16 cellular contexts compared by ENCODE assay signal in genomic region chr12:54329756-54330155, GRCh38. TPM values are rescaled to one million over a fixed set of nuclear protein-coding genes. Genes with fewer than 3 reads are reported as not detected.
A peak's percentile ranks its signal among the peaks of the same experiment; 100 is the strongest.
DNase-seq lines count a peak whose midpoint lies in the region; ATAC-seq, FAIRE-seq and TF ChIP-seq lines count a peak whose summit lies in the region.
"Had no signal": no experiment of that assay in that cellular context is flagged by ENCODE, and none has a peak within 500 bp of the region (broad histone marks: within the 10 kb centered on the region; RNA-seq: fewer than 3 reads in every experiment).

No MANE protein-coding gene starts in this region.

- WGBS in HepG2 (ENCODE audit: low lambda C conversion rate): 79% methylated on average over 4 of the region's 5 CpGs
- WGBS in upper lobe of left lung, 2 donors: 77 to 83% methylated on average over 5 of the region's 5 CpGs

- H3K27me3 Mint-ChIP-seq in stimulated activated naive CD8-positive, alpha-beta T cell treated with anti-CD3 and anti-CD28 coated beads, Interleukin-15, Interleukin-2, amounts not matched to agents 100 ng/mL and 50 ng/mL, for 24 hours: no peaks in the 10 kb centered on the region
- H3K27me3 Mint-ChIP-seq in stimulated activated naive CD8-positive, alpha-beta T cell treated with anti-CD3 and anti-CD28 coated beads, Interleukin-15, amount 100 ng/mL, for 72 hours: no peaks in the 10 kb centered on the region
- no peaks in the 10 kb centered on the region for H3K27me3 Mint-ChIP-seq in T-cell

- peaks cover 61% of the 10 kb centered on the region for H3K4me1 Mint-ChIP-seq in stimulated activated naive CD8-positive, alpha-beta T cell treated with anti-CD3 and anti-CD28 coated beads, Interleukin-15, Interleukin-2, amounts not matched to agents 100 ng/mL and 50 ng/mL, for 24 hours (ENCODE audit: low read depth)
- peaks cover 53% of the 10 kb centered on the region for H3K4me1 Mint-ChIP-seq in stimulated activated naive CD8-positive, alpha-beta T cell treated with anti-CD3 and anti-CD28 coated beads, Interleukin-15, amount 100 ng/mL, for 72 hours
- H3K4me1 Mint-ChIP-seq in T-cell: peaks cover 66 to 74% (median 66%) of the 10 kb centered on the region in 3 donors

- TF ChIP-seq CTCF in HepG2 (CRISPR knock-in tag; IDR thresholded peaks at IDR 0.05): no peak
- TF ChIP-seq CTCF in upper lobe of left lung (IDR thresholded peaks at IDR 0.05): no peak
- no peak for TF ChIP-seq CTCF in upper lobe of right lung (IDR thresholded peaks at IDR 0.05)

- BruUV-seq in HepG2 (replicated peaks; lab: Mats Ljungman, UMichigan): no TSS peak

- H3K4me3 Mint-ChIP-seq in stimulated activated naive CD8-positive, alpha-beta T cell treated with anti-CD3 and anti-CD28 coated beads, Interleukin-15, Interleukin-2, amounts not matched to agents 100 ng/mL and 50 ng/mL, for 24 hours: no peak overlapping the region
- no peak overlapping the region for H3K4me3 Mint-ChIP-seq in stimulated activated naive CD8-positive, alpha-beta T cell treated with anti-CD3 and anti-CD28 coated beads, Interleukin-15, amount 100 ng/mL, for 72 hours
- no peak overlapping the region for H3K4me3 Mint-ChIP-seq in T-cell

- H3K27me3 ChIP-seq in HepG2 (ENCODE audit: control insufficient read depth in 1 of 2, insufficient read depth in 2 of 2, low read length in 2 of 2) (no peaks in the 10 kb centered on the region; a peak in 1 of 5 replicates), upper lobe of left lung (no peaks in the 10 kb centered on the region), upper lobe of right lung (no peaks in the 10 kb centered on the region)

- H3K9me3 ChIP-seq in HepG2 (ENCODE audit: low read length) (no peaks in the 10 kb centered on the region), upper lobe of left lung (no peaks in the 10 kb centered on the region), upper lobe of right lung (no peaks in the 10 kb centered on the region)

- in situ Hi-C loops in HepG2 (cut with HindIII; ENCODE audit: extremely low pct_ligation_motif_present, low pct_unique_long_range_greater_than_20kb): loop anchor here (5.0 kb wide), 1 partner anchor 47 kb away; the partner anchor contains the start of genes CBX5 and HNRNPA1

- ATAC-seq in stimulated activated naive CD8-positive, alpha-beta T cell treated with anti-CD3 and anti-CD28 coated beads, Interleukin-15, amount 100 ng/mL, for 72 hours: no peak
- ATAC-seq in T-cell (replicated peaks in 1 of 4) (no peak), HepG2 (no peak), upper lobe of left lung (ENCODE audit: low FRiP score in 2 of 2) (no peak), Right ventricle myocardium inferior (no peak), upper lobe of right lung (no peak)

- H4K20me1 ChIP-seq in HepG2 (ENCODE audit: insufficient read depth, low read length): no peaks in the 10 kb centered on the region

- TF ChIP-seq EP300 in HepG2 (IDR thresholded peaks at IDR 0.05; ENCODE audit: low read depth in 2 of 2, low read length in 2 of 2) (peak in 1 of 2 experiments; percentile 31; a peak in 1 of 4 replicates), HepG2 (CRISPR knock-in tag; IDR thresholded peaks at IDR 0.05; ENCODE audit: borderline replicate concordance) (no peak), upper lobe of left lung (IDR thresholded peaks at IDR 0.05) (no peak)

- DNase-seq in stimulated activated naive CD8-positive, alpha-beta T cell treated with anti-CD3 and anti-CD28 coated beads, Interleukin-15, amount 100 ng/mL, for 72 hours: no peak
- no peak for DNase-seq in T-cell
- peak; percentile 20 for DNase-seq in HepG2 (ENCODE audit: low spot score)
- no peak for DNase-seq in upper lobe of left lung
- DNase-seq in GM19239 (ENCODE audit: insufficient read length, low spot score): no peak
- no peak for DNase-seq in Right ventricle myocardium inferior (ENCODE audit: missing footprints)
- DNase-seq in upper lobe of right lung: no peak
- DNase-seq: anterior cingulate cortex; GF-D8; head of caudate nucleus; posterior cingulate gyrus; stimulated activated CD4-positive, alpha-beta T cell treated with anti-CD3 and anti-CD28 coated beads, Interleukin-4, amount 100 ng/mL, for 1 hour; stimulated activated naive CD4-positive, alpha-beta T cell had no signal

- CTCF ChIA-PET in T-cell (lab: Charles Lee): no interaction called here
- CTCF ChIA-PET in HepG2 (lab: Yijun Ruan, JAX; ENCODE audit: low intra/inter-chr PET ratio, low total read pairs): no interaction called here

- TF ChIP-seq POLR2A in HepG2 (IDR thresholded peaks at IDR 0.05; ENCODE audit: insufficient read depth in 1 of 2, low read depth in 2 of 2, low read length in 2 of 2): no peak
- no peak for TF ChIP-seq POLR2A in upper lobe of left lung (IDR thresholded peaks at IDR 0.05)

- no peak for FAIRE-seq in HepG2 (lab: Jason Lieb, UNC)
- FAIRE-seq in GM19239 (lab: Jason Lieb, UNC): no peak
- FAIRE-seq: endometrium had no signal

- no peak for TF ChIP-seq RAD21 in HepG2 (CRISPR knock-in tag; IDR thresholded peaks at IDR 0.05)

- POLR2A ChIA-PET in T-cell (lab: Charles Lee): interaction anchor here in 1 of 2 donors (0.7 kb wide), 1 partner anchor 1680 kb away, joined by 3 read pairs; no protein-coding TSS in a partner anchor
- POLR2A ChIA-PET in HepG2 (lab: Yijun Ruan, JAX): interaction anchor here (1.5 to 3.5 kb wide), 3 partner anchors 23 to 49 kb away, joined by 4 to 41 read pairs (median 11); partner anchors contain the start of genes CBX5 and HNRNPA1

- H3K4me3 ChIP-seq in HepG2 (replicated peaks in 1 of 3; ENCODE audit: insufficient read depth in 1 of 3, low read depth in 2 of 3, low read length in 3 of 3) (no peak overlapping the region), upper lobe of left lung (no peak overlapping the region), upper lobe of right lung (no peak overlapping the region)

- peaks cover 0 to 1% of the 10 kb centered on the region in 2 experiments; a peak in 2 of 5 replicates for H3K36me3 ChIP-seq in HepG2 (replicated peaks in 1 of 2; ENCODE audit: control insufficient read depth in 1 of 2, insufficient read depth in 2 of 2, low read length in 2 of 2)
- H3K36me3 ChIP-seq in upper lobe of left lung: peaks cover 0 to 11% (median 0%) of the 10 kb centered on the region in 4 donors
- H3K36me3 ChIP-seq in upper lobe of right lung: no peaks in the 10 kb centered on the region

- H3K27ac Mint-ChIP-seq in stimulated activated naive CD8-positive, alpha-beta T cell treated with anti-CD3 and anti-CD28 coated beads, Interleukin-15, Interleukin-2, amounts not matched to agents 100 ng/mL and 50 ng/mL, for 24 hours: peak overlapping the region; percentile 11
- H3K27ac Mint-ChIP-seq in stimulated activated naive CD8-positive, alpha-beta T cell treated with anti-CD3 and anti-CD28 coated beads, Interleukin-15, amount 100 ng/mL, for 72 hours: peak overlapping the region in 1 of 2 donors; percentile 76
- H3K27ac Mint-ChIP-seq in T-cell: peak overlapping the region; percentile 92

- peaks cover 39% of the 10 kb centered on the region for H3K79me2 ChIP-seq in HepG2 (ENCODE audit: insufficient read depth, low read length)

- intact Hi-C loops in HepG2 (cut with micrococcal nuclease; ENCODE audit: unreplicated experiment) (loop anchor here (2.0 kb wide), 1 partner anchor 23 kb away; no protein-coding TSS in a partner anchor), Right ventricle myocardium inferior (cut with DNase I) (no loop called here), upper lobe of right lung (cut with DNase I) (no loop called here)

- H3K4me1 ChIP-seq in HepG2 (ENCODE audit: insufficient read depth, low read length): peaks cover 65% of the 10 kb centered on the region
- peaks cover 54 to 93% (median 58%) of the 10 kb centered on the region in 4 donors for H3K4me1 ChIP-seq in upper lobe of left lung
- H3K4me1 ChIP-seq in upper lobe of right lung: peaks cover 46% of the 10 kb centered on the region

- H3K27ac ChIP-seq in HepG2 (ENCODE audit: extremely low read length, insufficient read depth, low read length): peak overlapping the region; percentile 92
- H3K27ac ChIP-seq in upper lobe of left lung: peak overlapping the region in 3 of 4 donors; percentile 6 to 70 (median 32)
- H3K27ac ChIP-seq in upper lobe of right lung: no peak overlapping the region

- H3K9me3 Mint-ChIP-seq in stimulated activated naive CD8-positive, alpha-beta T cell treated with anti-CD3 and anti-CD28 coated beads, Interleukin-15, Interleukin-2, amounts not matched to agents 100 ng/mL and 50 ng/mL, for 24 hours: no peaks in the 10 kb centered on the region
- H3K9me3 Mint-ChIP-seq in stimulated activated naive CD8-positive, alpha-beta T cell treated with anti-CD3 and anti-CD28 coated beads, Interleukin-15, amount 100 ng/mL, for 72 hours: no peaks in the 10 kb centered on the region
- H3K9me3 Mint-ChIP-seq in T-cell: no peaks in the 10 kb centered on the region

- H2AFZ ChIP-seq in HepG2 (ENCODE audit: low read length): no peak overlapping the region

- H3K4me2 ChIP-seq in HepG2 (ENCODE audit: low read depth, low read length): peak overlapping the region; percentile 67; the same call in 1 of the 2 replicates

- H3K36me3 Mint-ChIP-seq in stimulated activated naive CD8-positive, alpha-beta T cell treated with anti-CD3 and anti-CD28 coated beads, Interleukin-15, Interleukin-2, amounts not matched to agents 100 ng/mL and 50 ng/mL, for 24 hours (ENCODE audit: low read depth): peaks cover 5% of the 10 kb centered on the region
- H3K36me3 Mint-ChIP-seq in T-cell: peaks cover 3% of the 10 kb centered on the region

- peak overlapping the region; percentile 69; the same call in 1 of the 2 replicates for H3K9ac ChIP-seq in HepG2 (ENCODE audit: insufficient read depth, low read depth, low read length)

RNA-seq across cellular contexts. Expression of gene COPZ1, which starts 4.8 kb away (rescaled TPM):
- total RNA-seq in T-cell (10 to 100 TPM; 60.4 to 81.3 (median 74.8) TPM), HepG2 (2016; rRNA removed; fragmentation: Illumina TruSeq; extraction: Trizol) (125 and 201 TPM in 2 replicates), upper lobe of left lung (100 to 1,000 TPM in 3 of 6 donors, 10 to 100 TPM in 3; 55.5 to 132 (median 96.7) TPM), Right ventricle myocardium inferior (130 TPM), upper lobe of right lung (125 TPM)
- 20.4 and 22.6 TPM in 2 replicates for total RNA-seq in HepG2 (2016; cell fraction: cytosol; rRNA removed; fragmentation: Illumina TruSeq; extraction: Trizol; ENCODE audit: low read depth)
- 123 and 217 TPM in 2 replicates for total RNA-seq in HepG2 (2016; cell fraction: insoluble cytoplasmic fraction; rRNA removed; fragmentation: Illumina TruSeq; extraction: Trizol)
- total RNA-seq in HepG2 (2016; cell fraction: membrane; rRNA removed; fragmentation: Illumina TruSeq; extraction: Trizol): 45.5 and 48.0 TPM in 2 replicates
- 42.3 and 53.2 TPM in 2 replicates for total RNA-seq in HepG2 (2016; cell fraction: nucleus; rRNA removed; fragmentation: Illumina TruSeq; extraction: Trizol)
- 134 and 184 TPM in 2 replicates for polyA plus RNA-seq in HepG2 (2011; rRNA removed)
- polyA plus RNA-seq in HepG2 (2011; cell fraction: cytosol; rRNA removed): 121 and 141 TPM in 2 replicates
- 41.8 and 48.0 TPM in 2 replicates for polyA plus RNA-seq in HepG2 (2011; cell fraction: nucleus; rRNA removed)
- 118 and 217 TPM in 2 replicates for polyA plus RNA-seq in HepG2 (2012)
- 37.1 and 37.6 TPM in 2 replicates for polyA plus RNA-seq in HepG2 (2016; cell fraction: cytosol; fragmentation: Illumina TruSeq; extraction: Trizol; ENCODE audit: low read depth)
- 312 and 355 TPM in 2 replicates for polyA plus RNA-seq in HepG2 (2016; cell fraction: insoluble cytoplasmic fraction; fragmentation: Illumina TruSeq; extraction: Trizol; ENCODE audit: low read depth)
- 61.8 and 63.8 TPM in 2 replicates for polyA plus RNA-seq in HepG2 (2016; cell fraction: membrane; fragmentation: Illumina TruSeq; extraction: Trizol; ENCODE audit: low read depth)
- polyA plus RNA-seq in HepG2 (2016; cell fraction: nucleus; fragmentation: Illumina TruSeq; extraction: Trizol; ENCODE audit: insufficient read depth, low read depth): 112 and 113 TPM in 2 replicates
- polyA minus RNA-seq in HepG2 (2011; rRNA and poly(A)+ RNA removed; ENCODE audit: low replicate concordance): 102 and 206 TPM in 2 replicates
- 105 and 134 TPM in 2 replicates for polyA minus RNA-seq in HepG2 (2011; cell fraction: cytosol; rRNA and poly(A)+ RNA removed)
- 37.2 and 53.7 TPM in 2 replicates for polyA minus RNA-seq in HepG2 (2011; cell fraction: nucleus; rRNA and poly(A)+ RNA removed)

RNA-seq across cellular contexts. Expression of gene NFE2, which starts 28.9 kb away (rescaled TPM):
- total RNA-seq in T-cell (1 to 10 TPM in 2 of 5 donors, under 1 TPM in 3; 0.58 to 1.5 (median 0.95) TPM), HepG2 (2016; rRNA removed; fragmentation: Illumina TruSeq; extraction: Trizol) (7.8 and 8.5 TPM in 2 replicates), upper lobe of left lung (10 to 100 TPM in 2 of 6 donors, 1 to 10 TPM in 4; 2.7 to 16.8 (median 9.3) TPM), Right ventricle myocardium inferior (1.1 TPM), upper lobe of right lung (7.5 TPM)
- total RNA-seq in HepG2 (2016; cell fraction: cytosol; rRNA removed; fragmentation: Illumina TruSeq; extraction: Trizol; ENCODE audit: low read depth): 2.9 and 3.4 TPM in 2 replicates
- total RNA-seq in HepG2 (2016; cell fraction: insoluble cytoplasmic fraction; rRNA removed; fragmentation: Illumina TruSeq; extraction: Trizol): 7.5 and 8.1 TPM in 2 replicates
- total RNA-seq in HepG2 (2016; cell fraction: membrane; rRNA removed; fragmentation: Illumina TruSeq; extraction: Trizol): 6.2 and 6.6 TPM in 2 replicates
- total RNA-seq in HepG2 (2016; cell fraction: nucleus; rRNA removed; fragmentation: Illumina TruSeq; extraction: Trizol): 5.7 and 6.3 TPM in 2 replicates
- polyA plus RNA-seq in HepG2 (2011; rRNA removed): 4.1 and 4.5 TPM in 2 replicates
- polyA plus RNA-seq in HepG2 (2011; cell fraction: cytosol; rRNA removed): 2.5 and 3.0 TPM in 2 replicates
- polyA plus RNA-seq in HepG2 (2011; cell fraction: nucleus; rRNA removed): 3.5 and 3.8 TPM in 2 replicates
- 1.3 and 1.8 TPM in 2 replicates for polyA plus RNA-seq in HepG2 (2012)
- 1.9 and 3.1 TPM in 2 replicates for polyA plus RNA-seq in HepG2 (2016; cell fraction: cytosol; fragmentation: Illumina TruSeq; extraction: Trizol; ENCODE audit: low read depth)
- polyA plus RNA-seq in HepG2 (2016; cell fraction: insoluble cytoplasmic fraction; fragmentation: Illumina TruSeq; extraction: Trizol; ENCODE audit: low read depth): 10.3 and 10.9 TPM in 2 replicates
- polyA plus RNA-seq in HepG2 (2016; cell fraction: membrane; fragmentation: Illumina TruSeq; extraction: Trizol; ENCODE audit: low read depth): 3.7 and 4.5 TPM in 2 replicates
- polyA plus RNA-seq in HepG2 (2016; cell fraction: nucleus; fragmentation: Illumina TruSeq; extraction: Trizol; ENCODE audit: insufficient read depth, low read depth): 11.6 and 14.3 TPM in 2 replicates
- polyA minus RNA-seq in HepG2 (2011; rRNA and poly(A)+ RNA removed; ENCODE audit: low replicate concordance): 1.7 and 3.8 TPM in 2 replicates
- 0.49 and 2.3 TPM in 2 replicates for polyA minus RNA-seq in HepG2 (2011; cell fraction: cytosol; rRNA and poly(A)+ RNA removed)
- polyA minus RNA-seq in HepG2 (2011; cell fraction: nucleus; rRNA and poly(A)+ RNA removed): 1.0 and 1.7 TPM in 2 replicates
- total RNA-seq: T-helper 2 cell treated with Interferon-gamma antibody and Interleukin-4, amounts not matched to agents 100 ng/mL and 5 ng/mL, for 36 hours had no signal

RNA-seq across cellular contexts. Expression of gene GPR84, which starts 34.5 kb away (rescaled TPM):
- total RNA-seq in T-cell (not detected), HepG2 (2016; rRNA removed; fragmentation: Illumina TruSeq; extraction: Trizol) (not detected in 2 replicates), upper lobe of left lung (1 to 10 TPM in 3 of 6 donors, under 1 TPM in 1, not detected in 2; 0.39 to 2.1 (median 1.1) TPM), Right ventricle myocardium inferior (0.22 TPM), upper lobe of right lung (0.96 TPM)
- total RNA-seq in HepG2 (2016; cell fraction: cytosol; rRNA removed; fragmentation: Illumina TruSeq; extraction: Trizol; ENCODE audit: low read depth): not detected in 2 replicates
- not detected in 2 replicates for total RNA-seq in HepG2 (2016; cell fraction: insoluble cytoplasmic fraction; rRNA removed; fragmentation: Illumina TruSeq; extraction: Trizol)
- not detected in 2 replicates for total RNA-seq in HepG2 (2016; cell fraction: membrane; rRNA removed; fragmentation: Illumina TruSeq; extraction: Trizol)
- not detected in 2 replicates for total RNA-seq in HepG2 (2016; cell fraction: nucleus; rRNA removed; fragmentation: Illumina TruSeq; extraction: Trizol)
- not detected in 2 replicates for polyA plus RNA-seq in HepG2 (2011; rRNA removed)
- polyA plus RNA-seq in HepG2 (2011; cell fraction: cytosol; rRNA removed): not detected in 2 replicates
- polyA plus RNA-seq in HepG2 (2011; cell fraction: nucleus; rRNA removed): not detected in 2 replicates
- not detected in 2 replicates for polyA plus RNA-seq in HepG2 (2012)
- polyA plus RNA-seq in HepG2 (2016; cell fraction: cytosol; fragmentation: Illumina TruSeq; extraction: Trizol; ENCODE audit: low read depth): not detected in 2 replicates
- not detected in 2 replicates for polyA plus RNA-seq in HepG2 (2016; cell fraction: insoluble cytoplasmic fraction; fragmentation: Illumina TruSeq; extraction: Trizol; ENCODE audit: low read depth)
- polyA plus RNA-seq in HepG2 (2016; cell fraction: membrane; fragmentation: Illumina TruSeq; extraction: Trizol; ENCODE audit: low read depth): not detected in 2 replicates
- not detected in 2 replicates for polyA plus RNA-seq in HepG2 (2016; cell fraction: nucleus; fragmentation: Illumina TruSeq; extraction: Trizol; ENCODE audit: insufficient read depth, low read depth)
- not detected in 2 replicates for polyA minus RNA-seq in HepG2 (2011; rRNA and poly(A)+ RNA removed; ENCODE audit: low replicate concordance)
- polyA minus RNA-seq in HepG2 (2011; cell fraction: cytosol; rRNA and poly(A)+ RNA removed): not detected in 2 replicates
- polyA minus RNA-seq in HepG2 (2011; cell fraction: nucleus; rRNA and poly(A)+ RNA removed): not detected in 2 replicates

RNA-seq across cellular contexts. Expression of gene HNRNPA1, which starts 49.2 kb away (rescaled TPM):
- total RNA-seq in T-cell (1,000 to 10,000 TPM; 1,133 to 1,642 (median 1,239) TPM), HepG2 (2016; rRNA removed; fragmentation: Illumina TruSeq; extraction: Trizol) (1,820 and 2,673 TPM in 2 replicates), upper lobe of left lung (100 to 1,000 TPM; 255 to 870 (median 475) TPM), Right ventricle myocardium inferior (371 TPM), upper lobe of right lung (498 TPM)
- total RNA-seq in HepG2 (2016; cell fraction: cytosol; rRNA removed; fragmentation: Illumina TruSeq; extraction: Trizol; ENCODE audit: low read depth): 661 and 834 TPM in 2 replicates
- 1,900 and 2,565 TPM in 2 replicates for total RNA-seq in HepG2 (2016; cell fraction: insoluble cytoplasmic fraction; rRNA removed; fragmentation: Illumina TruSeq; extraction: Trizol)
- total RNA-seq in HepG2 (2016; cell fraction: membrane; rRNA removed; fragmentation: Illumina TruSeq; extraction: Trizol): 1,646 and 2,012 TPM in 2 replicates
- total RNA-seq in HepG2 (2016; cell fraction: nucleus; rRNA removed; fragmentation: Illumina TruSeq; extraction: Trizol): 924 and 962 TPM in 2 replicates
- 480 and 535 TPM in 2 replicates for polyA plus RNA-seq in HepG2 (2011; rRNA removed)
- 613 and 623 TPM in 2 replicates for polyA plus RNA-seq in HepG2 (2011; cell fraction: cytosol; rRNA removed)
- 402 and 463 TPM in 2 replicates for polyA plus RNA-seq in HepG2 (2011; cell fraction: nucleus; rRNA removed)
- polyA plus RNA-seq in HepG2 (2012): 1,081 and 1,908 TPM in 2 replicates
- 1,228 and 1,423 TPM in 2 replicates for polyA plus RNA-seq in HepG2 (2016; cell fraction: cytosol; fragmentation: Illumina TruSeq; extraction: Trizol; ENCODE audit: low read depth)
- 4,120 and 4,455 TPM in 2 replicates for polyA plus RNA-seq in HepG2 (2016; cell fraction: insoluble cytoplasmic fraction; fragmentation: Illumina TruSeq; extraction: Trizol; ENCODE audit: low read depth)
- polyA plus RNA-seq in HepG2 (2016; cell fraction: membrane; fragmentation: Illumina TruSeq; extraction: Trizol; ENCODE audit: low read depth): 2,490 and 3,014 TPM in 2 replicates
- polyA plus RNA-seq in HepG2 (2016; cell fraction: nucleus; fragmentation: Illumina TruSeq; extraction: Trizol; ENCODE audit: insufficient read depth, low read depth): 1,903 and 1,961 TPM in 2 replicates
- polyA minus RNA-seq in HepG2 (2011; rRNA and poly(A)+ RNA removed; ENCODE audit: low replicate concordance): 314 and 476 TPM in 2 replicates
- 569 and 577 TPM in 2 replicates for polyA minus RNA-seq in HepG2 (2011; cell fraction: cytosol; rRNA and poly(A)+ RNA removed)
- polyA minus RNA-seq in HepG2 (2011; cell fraction: nucleus; rRNA and poly(A)+ RNA removed): 681 and 757 TPM in 2 replicates

RNA-seq across cellular contexts. Expression of gene CBX5, which starts 49.8 kb away (rescaled TPM):
- total RNA-seq in T-cell: 10 to 100 TPM; 43.8 to 54.5 (median 47.1) TPM
- total RNA-seq in HepG2 (2016; rRNA removed; fragmentation: Illumina TruSeq; extraction: Trizol): 22.2 and 45.4 TPM in 2 replicates
- total RNA-seq in HepG2 (2016; cell fraction: cytosol; rRNA removed; fragmentation: Illumina TruSeq; extraction: Trizol; ENCODE audit: low read depth): 3.0 TPM in 2 replicates
- total RNA-seq in HepG2 (2016; cell fraction: insoluble cytoplasmic fraction; rRNA removed; fragmentation: Illumina TruSeq; extraction: Trizol): 20.1 and 44.7 TPM in 2 replicates
- total RNA-seq in HepG2 (2016; cell fraction: membrane; rRNA removed; fragmentation: Illumina TruSeq; extraction: Trizol): 9.1 and 9.7 TPM in 2 replicates
- total RNA-seq in HepG2 (2016; cell fraction: nucleus; rRNA removed; fragmentation: Illumina TruSeq; extraction: Trizol): 19.3 and 21.1 TPM in 2 replicates
- polyA plus RNA-seq in HepG2 (2011; rRNA removed): 10.5 and 16.0 TPM in 2 replicates
- 6.7 and 8.9 TPM in 2 replicates for polyA plus RNA-seq in HepG2 (2011; cell fraction: cytosol; rRNA removed)
- polyA plus RNA-seq in HepG2 (2011; cell fraction: nucleus; rRNA removed): 5.7 and 6.4 TPM in 2 replicates
- polyA plus RNA-seq in HepG2 (2012): 8.5 and 12.6 TPM in 2 replicates
- polyA plus RNA-seq in HepG2 (2016; cell fraction: cytosol; fragmentation: Illumina TruSeq; extraction: Trizol; ENCODE audit: low read depth): 5.0 and 5.3 TPM in 2 replicates
- 32.3 and 33.7 TPM in 2 replicates for polyA plus RNA-seq in HepG2 (2016; cell fraction: insoluble cytoplasmic fraction; fragmentation: Illumina TruSeq; extraction: Trizol; ENCODE audit: low read depth)
- 6.0 and 6.2 TPM in 2 replicates for polyA plus RNA-seq in HepG2 (2016; cell fraction: membrane; fragmentation: Illumina TruSeq; extraction: Trizol; ENCODE audit: low read depth)
- 17.7 and 19.9 TPM in 2 replicates for polyA plus RNA-seq in HepG2 (2016; cell fraction: nucleus; fragmentation: Illumina TruSeq; extraction: Trizol; ENCODE audit: insufficient read depth, low read depth)
- 23.7 and 77.0 TPM in 2 replicates for polyA minus RNA-seq in HepG2 (2011; rRNA and poly(A)+ RNA removed; ENCODE audit: low replicate concordance)
- polyA minus RNA-seq in HepG2 (2011; cell fraction: cytosol; rRNA and poly(A)+ RNA removed): 20.8 and 23.0 TPM in 2 replicates
- polyA minus RNA-seq in HepG2 (2011; cell fraction: nucleus; rRNA and poly(A)+ RNA removed): 16.2 and 18.3 TPM in 2 replicates
- total RNA-seq in upper lobe of left lung: 10 to 100 TPM; 15.5 to 48.2 (median 36.1) TPM
- total RNA-seq in Right ventricle myocardium inferior: 43.0 TPM
- 52.3 TPM for total RNA-seq in upper lobe of right lung
